In the genomic region with DNA sequence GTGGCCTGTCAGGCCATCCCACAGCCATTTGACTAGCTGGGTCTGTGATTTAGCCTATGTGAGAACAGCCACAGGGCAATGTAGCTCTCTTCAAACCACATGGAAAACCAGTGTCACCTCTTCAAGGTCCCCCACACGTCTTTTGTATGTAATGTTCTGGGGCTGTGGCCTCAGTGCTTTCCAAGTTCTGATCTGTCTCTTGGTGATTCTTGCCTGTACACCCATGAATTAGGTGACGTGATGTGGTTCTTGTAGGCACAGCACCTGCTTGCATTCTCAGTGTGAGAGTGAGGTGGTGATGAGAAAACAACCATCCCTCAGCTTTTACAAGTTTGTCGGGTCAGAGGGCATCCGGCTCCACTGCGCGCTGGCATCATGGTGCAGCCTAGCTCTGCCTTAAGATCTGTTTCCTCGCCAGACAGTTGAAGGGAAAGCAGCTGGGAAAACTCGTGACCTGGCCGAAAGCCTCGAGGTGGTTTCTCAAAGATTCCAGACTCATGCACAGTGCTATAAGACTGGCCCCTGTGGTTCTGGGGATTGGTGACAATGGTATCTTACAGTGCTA, we compare ENCODE assay signal across 10 cellular contexts.
DNase-seq lines count a peak whose midpoint lies in the region; ATAC-seq, FAIRE-seq and TF ChIP-seq lines count a peak whose summit lies in the region.
"Had no signal": no experiment of that assay in that cellular context is flagged by ENCODE, and none has a peak within 500 bp of the region (broad histone marks: within the 10 kb centered on the region; RNA-seq: fewer than 3 reads in every experiment).

No MANE protein-coding gene starts in this region.

- H3K4me3 ChIP-seq in H1 (ENCODE audit: extremely low read depth in 1 of 4, insufficient read depth in 2 of 4, low read depth in 3 of 4, low read length in 4 of 4) (no peak overlapping the region), mucosa of rectum (ENCODE audit: low read length in 2 of 2) (peak overlapping the region; percentile 15 to 46)
- H3K4me3 ChIP-seq: body of pancreas, neural progenitor cell had no signal

- no peak overlapping the region for H2AK5ac ChIP-seq in H1 (ENCODE audit: low read depth, low read length)

- H3K4me1 Mint-ChIP-seq in activated T-cell treated with anti-CD3 and anti-CD28 coated beads, Interleukin-2, amount 50 U/mL, for 4 hours (ENCODE audit: low read depth), result peaks cover 43% of the 10 kb centered on the region
- peaks cover 57% of the 10 kb centered on the region for H3K4me1 Mint-ChIP-seq in type B pancreatic cell (ENCODE audit: unreplicated experiment)

- CTCF ChIA-PET in H1 (lab: Charles Lee; ENCODE audit: partially characterized antibody), result interaction anchor here (0.5 to 1.1 kb wide), 3 partner anchors 18 to 24 kb away, joined by 3 to 4 read pairs (median 4); no protein-coding TSS in a partner anchor

- H4K20me1 ChIP-seq in H1 (replicated peaks in 1 of 2; ENCODE audit: control insufficient read depth in 1 of 2, insufficient read depth in 2 of 2, low read length in 2 of 2), result no peaks in the 10 kb centered on the region

- H3K27ac ChIP-seq in H1 (ENCODE audit: low read depth, low read length) (no peak overlapping the region), mucosa of rectum (ENCODE audit: low read depth in 2 of 2, low read length in 2 of 2) (peak overlapping the region; percentile 69 to 82)
- H3K27ac ChIP-seq: neural progenitor cell had no signal

- H2BK5ac ChIP-seq in H1 (ENCODE audit: low read depth, low read length), result 0 out of 2 replicates have a peak overlapping the region, but pooled peaks have one; percentile 15

- no peak overlapping the region for H4K91ac ChIP-seq in H1 (replicated peaks; ENCODE audit: insufficient read length, low read length)

- no peak for TF ChIP-seq RAD21 in H1 (IDR thresholded peaks at IDR 0.05 in 1 of 2, conservative IDR thresholded peaks at IDR 0.05 in 1 of 2; ENCODE audit: low read depth in 2 of 2, low read length in 2 of 2)

- no peak overlapping the region for H3K14ac ChIP-seq in H1 (ENCODE audit: insufficient read length)

- TF ChIP-seq CTCF in H1 (IDR thresholded peaks at IDR 0.05; ENCODE audit: control extremely low read depth in 1 of 3, insufficient read depth in 1 of 3, low read depth in 1 of 3, low read length in 3 of 3) (no peak), type B pancreatic cell (conservative IDR thresholded peaks at IDR 0.05) (no peak)

- H3K79me2 ChIP-seq in H1 (ENCODE audit: control insufficient read depth in 1 of 2, insufficient read depth in 2 of 2, low read length in 2 of 2), result no peaks in the 10 kb centered on the region

- no peak overlapping the region for H3K4me2 ChIP-seq in H1 (ENCODE audit: insufficient read depth in 1 of 2, low read depth in 2 of 2, low read length in 2 of 2)
- H3K4me2 ChIP-seq: neural progenitor cell had no signal

- H3K27ac Mint-ChIP-seq in type B pancreatic cell, result peak overlapping the region; percentile 81
- H3K27ac Mint-ChIP-seq: neural progenitor cell had no signal

- H3K9me3 ChIP-seq in H1 (ENCODE audit: insufficient read depth in 2 of 2, low read depth in 1 of 2, low read length in 1 of 2) (no peaks in the 10 kb centered on the region), mucosa of rectum (ENCODE audit: control insufficient read depth in 2 of 2, low read length in 2 of 2) (peaks cover 0 to 3% of the 10 kb centered on the region in 2 donors)
- H3K9me3 ChIP-seq: body of pancreas had no signal

- H3K23me2 ChIP-seq in H1 (ENCODE audit: low read depth, low read length), result no peaks in the 10 kb centered on the region

- no peak for DNase-seq in activated T-cell treated with anti-CD3 and anti-CD28 coated beads, Interleukin-2, amount 50 U/mL, for 4 hours
- no peak for DNase-seq in activated T-cell treated with anti-CD3 and anti-CD28 coated beads, Interleukin-2, amount 50 U/mL, for 1 hour
- DNase-seq in H1 (ENCODE audit: low read depth in 1 of 2, low spot score in 2 of 2) (no peak), type B pancreatic cell (ENCODE audit: extremely low spot score, unreplicated experiment) (no peak)
- DNase-seq: body of pancreas had no signal

- H3K36me3 Mint-ChIP-seq in activated T-cell treated with anti-CD3 and anti-CD28 coated beads, Interleukin-2, amount 50 U/mL, for 4 hours (ENCODE audit: insufficient read depth), result peaks cover 6% of the 10 kb centered on the region
- peaks cover 23% of the 10 kb centered on the region for H3K36me3 Mint-ChIP-seq in type B pancreatic cell

- H3K4me1 ChIP-seq in H1 (replicated peaks in 1 of 4; ENCODE audit: control insufficient read depth in 3 of 4, insufficient read depth in 4 of 4, low read length in 3 of 4), result peaks cover 0 to 6% (median 0%) of the 10 kb centered on the region in 4 experiments; a peak in 1 of 7 replicates
- peaks cover 40 to 55% of the 10 kb centered on the region in 2 donors for H3K4me1 ChIP-seq in mucosa of rectum (ENCODE audit: control insufficient read depth in 2 of 2, insufficient read depth in 2 of 2, low read length in 2 of 2)
- H3K4me1 ChIP-seq: neural progenitor cell had no signal

- no peak overlapping the region for H3K4ac ChIP-seq in H1 (replicated peaks; ENCODE audit: insufficient read length, low read depth, low read length)

- H3K36me3 ChIP-seq in H1 (ENCODE audit: control insufficient read depth in 2 of 4, insufficient read depth in 4 of 4, low read length in 3 of 4) (no peaks in the 10 kb centered on the region), mucosa of rectum (ENCODE audit: control insufficient read depth in 2 of 2, insufficient read depth in 2 of 2, low read length in 2 of 2) (peaks cover 0 to 2% of the 10 kb centered on the region in 2 donors)
- H3K36me3 ChIP-seq: neural progenitor cell had no signal

- no peak overlapping the region; the same call in 1 of the 2 replicates for H2BK15ac ChIP-seq in H1 (ENCODE audit: low read length)

- 92% methylated on average over 10 of the region's 10 CpGs; no CpG with 5 or more reads in 1 of the 2 experiments for WGBS in H1 (ENCODE audit: extremely low coverage in 1 of 2, insufficient coverage in 1 of 2, insufficient read length in 1 of 2, insufficient replicate concordance in 2 of 2, low coverage in 1 of 2, low lambda C conversion rate in 2 of 2, missing lambda C conversion rate in 1 of 2), 2 experiments

- no peak for FAIRE-seq in H1 (lab: Jason Lieb, UNC)

- H3K9ac ChIP-seq in H1 (replicated peaks in 1 of 4; ENCODE audit: extremely low read depth in 1 of 4, low read depth in 3 of 4, low read length in 3 of 4) (no peak overlapping the region), mucosa of rectum (ENCODE audit: low read depth in 1 of 2, low read length in 2 of 2) (peak overlapping the region; percentile 24 to 42)
- H3K9ac ChIP-seq: neural progenitor cell had no signal

- no peak overlapping the region for H4K8ac ChIP-seq in H1 (ENCODE audit: extremely low read depth, insufficient read depth, low read length)

- no peak overlapping the region for H2AFZ ChIP-seq in H1 (ENCODE audit: low read length)
- H2AFZ ChIP-seq: neural progenitor cell had no signal

- no peak overlapping the region for H2BK12ac ChIP-seq in H1 (ENCODE audit: low read depth, low read length)

- TF ChIP-seq EP300 in H1 (IDR thresholded peaks at IDR 0.05; ENCODE audit: borderline replicate concordance in 1 of 2, low read depth in 2 of 2, low read length in 2 of 2), result no peak

- no peak overlapping the region for H3K56ac ChIP-seq in H1 (replicated peaks; ENCODE audit: insufficient read length, low read depth, low read length)

- no peaks in the 10 kb centered on the region for H3K79me1 ChIP-seq in H1 (ENCODE audit: low read depth, low read length)

- H3K27me3 ChIP-seq in H1 (replicated peaks in 1 of 4; ENCODE audit: control insufficient read depth in 3 of 4, extremely low read depth in 1 of 4, insufficient read depth in 3 of 4, low read length in 3 of 4) (no peaks in the 10 kb centered on the region), mucosa of rectum (ENCODE audit: control insufficient read depth in 2 of 2, insufficient read depth in 2 of 2, low read length in 2 of 2) (no peaks in the 10 kb centered on the region)
- H3K27me3 ChIP-seq: body of pancreas, neural progenitor cell had no signal

- no peak overlapping the region for H2BK120ac ChIP-seq in H1 (replicated peaks; ENCODE audit: low read depth, low read length)

- H3K27me3 Mint-ChIP-seq in activated T-cell treated with anti-CD3 and anti-CD28 coated beads, Interleukin-2, amount 50 U/mL, for 4 hours (ENCODE audit: low read depth), result no peaks in the 10 kb centered on the region
- H3K27me3 Mint-ChIP-seq in type B pancreatic cell, result no peaks in the 10 kb centered on the region

- H3K9me3 Mint-ChIP-seq in activated T-cell treated with anti-CD3 and anti-CD28 coated beads, Interleukin-2, amount 50 U/mL, for 4 hours, result peaks cover 13% of the 10 kb centered on the region
- peaks cover 13% of the 10 kb centered on the region for H3K9me3 Mint-ChIP-seq in type B pancreatic cell

- H3K23ac ChIP-seq in H1 (ENCODE audit: insufficient read length), result no peak overlapping the region

- TF ChIP-seq POLR2A in H1 (IDR thresholded peaks at IDR 0.05; ENCODE audit: control extremely low read depth in 1 of 2, low read depth in 2 of 2, low read length in 2 of 2), result no peak

- POLR2A ChIA-PET in H1 (lab: Charles Lee; ENCODE audit: partially characterized antibody), result interaction anchor here (0.6 to 0.7 kb wide), 2 partner anchors 19 to 97 kb away, joined by 3 read pairs; no protein-coding TSS in a partner anchor

- H3K4me3 Mint-ChIP-seq in activated T-cell treated with anti-CD3 and anti-CD28 coated beads, Interleukin-2, amount 50 U/mL, for 4 hours, result no peak overlapping the region
- H3K4me3 Mint-ChIP-seq in type B pancreatic cell, result peak overlapping the region; percentile 52
- H3K4me3 Mint-ChIP-seq: neural progenitor cell had no signal

- ATAC-seq in activated T-cell treated with anti-CD3 and anti-CD28 coated beads, Interleukin-2, amount 50 U/mL, for 4 hours, result peak; percentile 38 to 66
- ATAC-seq in HG03439 (IDR thresholded peaks at IDR 0.05; ENCODE audit: unreplicated experiment) (no peak), HG03039 (IDR thresholded peaks at IDR 0.05; ENCODE audit: unreplicated experiment) (no peak), HG02973 (IDR thresholded peaks at IDR 0.05; ENCODE audit: unreplicated experiment) (no peak)
- ATAC-seq: body of pancreas had no signal

- H3K18ac ChIP-seq in H1 (ENCODE audit: extremely low read depth, low read length), result no peak overlapping the region

- no peak overlapping the region for H4K5ac ChIP-seq in H1 (ENCODE audit: insufficient read length, low read depth, low read length)

- H2BK20ac ChIP-seq in H1 (ENCODE audit: low read length), result no peak overlapping the region

TF ChIP-seq in H1, 55 proteins besides CTCF, POLR2A, EP300 and RAD21:
- no peak for TF ChIP-seq CBX8 (IDR thresholded peaks at IDR 0.05; ENCODE audit: borderline replicate concordance, low read depth, low read length)
- TF ChIP-seq CEBPB (IDR thresholded peaks at IDR 0.05; ENCODE audit: low read depth, low read length), result no peak
- TF ChIP-seq FOSL1 (IDR thresholded peaks at IDR 0.05; ENCODE audit: insufficient read depth, low read depth, low read length), result no peak
- no peak for TF ChIP-seq BACH1 (IDR thresholded peaks at IDR 0.05; ENCODE audit: low read length)
- no peak for TF ChIP-seq CTBP2 (IDR thresholded peaks at IDR 0.05; ENCODE audit: borderline replicate concordance, insufficient read depth, insufficient read length, low read length)
TF ChIP-seq in H1: peak in this region for 0.

Comparison
In these comparisons a context has a peak if more than half of its experiments do, and no peak if none do; other contexts are left out.
1. ATAC-seq: peak in activated T-cell treated with anti-CD3 and anti-CD28 coated beads, Interleukin-2, amount 50 U/mL, for 4 hours (2 of 2); none in HG03439 (single experiment), HG03039 (single experiment) and HG02973 (single experiment).
2. H3K4me3 ChIP-seq: peak in mucosa of rectum (2 of 2); none in H1 (0 of 4).
3. H3K9ac ChIP-seq: peak in mucosa of rectum (2 of 2); none in H1 (0 of 4).